Comparison of ENCODE assay signal across 22 cellular contexts in the genomic region with DNA sequence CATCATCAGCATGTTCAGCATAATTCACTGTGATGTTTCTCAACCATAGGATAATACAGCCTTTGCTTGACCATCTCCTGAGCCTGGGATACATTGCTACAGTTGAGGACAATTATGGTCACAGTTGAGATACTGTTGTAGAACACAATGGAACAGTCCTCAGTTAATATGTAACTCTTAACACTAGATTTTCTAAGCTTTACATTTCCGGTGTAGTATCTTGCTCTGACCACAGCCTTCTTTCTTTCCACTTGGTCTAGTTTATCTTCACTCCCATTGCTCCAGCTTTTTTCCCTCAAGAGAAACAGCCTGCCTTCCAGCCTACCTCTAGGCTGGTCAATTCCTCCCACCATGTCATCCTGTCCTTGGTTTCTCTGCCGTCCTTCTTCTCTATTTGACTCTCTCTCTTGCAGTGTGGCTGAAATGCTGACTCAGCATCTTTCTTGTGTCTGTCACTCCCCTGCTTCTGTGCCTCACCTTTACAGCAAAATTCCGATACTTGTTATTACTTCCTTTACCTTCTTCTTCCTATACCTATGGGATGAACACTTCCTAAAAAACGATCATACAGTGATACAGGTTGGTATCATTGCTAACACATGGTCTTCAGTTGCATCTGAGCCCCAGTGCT.
"Had no signal": no experiment of that assay in that cellular context is flagged by ENCODE, and none has a peak within 500 bp of the region (broad histone marks: within the 10 kb centered on the region; RNA-seq: fewer than 3 reads in every experiment).

No MANE protein-coding gene starts in this region.

- H3K36me3 ChIP-seq: esophagus muscularis mucosa, gastroesophageal sphincter, heart left ventricle, left lung, lower lobe of right lung had no signal

- H3K4me2 ChIP-seq: hepatocyte had no signal

- H3K79me2 ChIP-seq: hepatocyte had no signal

- H2AFZ ChIP-seq: hepatocyte had no signal

- DNase-seq: dermis blood vessel endothelial cell; dorsolateral prefrontal cortex; effector CD4-positive, alpha-beta T cell; effector memory CD4-positive, alpha-beta T cell; foreskin keratinocyte; heart left ventricle; hypothalamus; left cardiac atrium; left lung; left ventricle myocardium superior; lower lobe of right lung; mesendoderm; midbrain; naive thymus-derived CD4-positive, alpha-beta T cell had no signal

- H3K27ac ChIP-seq: coronary artery, dorsolateral prefrontal cortex, esophagus muscularis mucosa, foreskin keratinocyte, gastroesophageal sphincter, heart left ventricle, hepatocyte, left lung, lower lobe of right lung had no signal

- FAIRE-seq: endothelial cell of umbilical vein, frontal cortex, islet of Langerhans, keratinocyte had no signal

- H3K9me3 ChIP-seq: esophagus muscularis mucosa, gastroesophageal sphincter, left lung, lower lobe of right lung had no signal

- ATAC-seq: foreskin keratinocyte; gastroesophageal sphincter; heart left ventricle; left cardiac atrium; left lung; left ventricle myocardium superior; lower lobe of right lung; naive thymus-derived CD4-positive, alpha-beta T cell had no signal

- H3K4me3 ChIP-seq: coronary artery, dorsolateral prefrontal cortex, esophagus muscularis mucosa, gastroesophageal sphincter, heart left ventricle, hepatocyte, left lung, lower lobe of right lung had no signal

- H3K4me1 ChIP-seq: esophagus muscularis mucosa, foreskin keratinocyte, gastroesophageal sphincter, heart left ventricle, left lung, lower lobe of right lung had no signal

- H3K27me3 ChIP-seq: dorsolateral prefrontal cortex, esophagus muscularis mucosa, foreskin keratinocyte, gastroesophageal sphincter, heart left ventricle, hepatocyte, left lung had no signal
